Comparison of ENCODE assay signal across 18 cellular contexts in the genomic region with DNA sequence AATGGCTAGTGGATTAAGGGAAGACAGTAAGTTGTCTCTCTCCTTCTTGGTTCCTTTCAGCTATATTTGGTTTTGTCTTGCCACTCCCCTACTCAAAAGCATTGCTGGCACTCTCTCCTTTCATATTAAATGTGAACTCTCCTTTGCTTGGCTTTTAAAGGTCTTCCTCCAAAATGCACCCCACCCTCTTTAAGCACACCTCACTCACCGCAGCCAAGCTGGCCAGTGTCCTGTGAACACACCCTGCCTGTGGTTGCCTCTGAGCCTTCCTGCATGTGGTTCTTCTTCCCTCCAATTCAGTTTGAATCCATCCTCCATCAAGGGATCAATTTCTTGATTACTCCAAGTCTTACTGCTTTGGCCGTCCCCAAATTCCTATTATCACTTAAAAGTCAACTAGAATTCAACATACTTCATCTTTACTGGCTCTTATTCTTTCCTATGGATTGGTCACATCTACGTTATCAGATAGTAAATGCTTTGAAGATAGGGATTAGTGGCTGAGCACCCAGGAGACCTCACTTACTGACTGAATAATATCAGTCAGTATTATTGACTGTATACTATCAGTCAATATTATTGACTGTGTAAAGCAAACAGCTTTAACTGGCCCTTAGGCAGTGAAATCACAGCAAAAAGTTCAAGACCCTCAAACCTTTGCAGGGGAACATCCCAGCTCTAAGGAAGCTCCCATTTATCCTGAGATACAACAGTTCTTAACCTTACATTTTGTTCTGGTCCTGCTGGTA. TPM values are rescaled to one million over a fixed set of nuclear protein-coding genes. Genes with fewer than 3 reads are reported as not detected.
DNase-seq lines count a peak whose midpoint lies in the region; ATAC-seq and TF ChIP-seq lines count a peak whose summit lies in the region.
"Had no signal": no experiment of that assay in that cellular context is flagged by ENCODE, and none has a peak within 500 bp of the region (broad histone marks: within the 10 kb centered on the region; RNA-seq: fewer than 3 reads in every experiment).

No MANE protein-coding gene starts in this region.

- no peak overlapping the region for H3K4me3 Mint-ChIP-seq in naive thymus-derived CD8-positive, alpha-beta T cell
- H3K4me3 Mint-ChIP-seq in type B pancreatic cell: no peak overlapping the region
- no peak overlapping the region for H3K4me3 Mint-ChIP-seq in osteocyte (ENCODE audit: unreplicated experiment)

- no peak for DNase-seq in left ventricle myocardium inferior
- no peak for DNase-seq in Right ventricle myocardium inferior (ENCODE audit: missing footprints)
- no peak for DNase-seq in breast epithelium (ENCODE audit: low spot score in 2 of 2)
- DNase-seq in naive thymus-derived CD8-positive, alpha-beta T cell: no peak
- no peak for DNase-seq in type B pancreatic cell (ENCODE audit: extremely low spot score, unreplicated experiment)
- DNase-seq in NCI-H1694 treated with DMSO at 0.1 percent for 48 hours (lab: John Stamatoyannopoulos, UW): no peak
- DNase-seq in osteocyte (ENCODE audit: extremely low spot score, unreplicated experiment): no peak
- DNase-seq: activated CD4-positive, CD25-positive, alpha-beta regulatory T cell; adrenal gland; cortex of kidney; hippocampal formation; NCI-H187 treated with DMSO at 0.1 percent for 48 hours; NCI-H524 treated with DMSO at 0.1 percent for 48 hours; PC-9; stimulated activated CD4-positive, alpha-beta T cell treated with anti-CD3 and anti-CD28 coated beads, Interleukin-15, amount 100 ng/mL, for 24 hours; thyroid gland had no signal

- H3K36me3 Mint-ChIP-seq in naive thymus-derived CD8-positive, alpha-beta T cell: peaks cover 0 to 41% (median 0%) of the 10 kb centered on the region in 3 donors
- H3K36me3 Mint-ChIP-seq in type B pancreatic cell (peaks cover 4% of the 10 kb centered on the region), osteocyte (ENCODE audit: unreplicated experiment) (no peaks in the 10 kb centered on the region)

- no peak for TF ChIP-seq POLR2A in breast epithelium (IDR thresholded peaks at IDR 0.05)

- peaks cover 87% of the 10 kb centered on the region for H3K4me1 ChIP-seq in left ventricle myocardium inferior
- peaks cover 0 to 36% of the 10 kb centered on the region in 2 donors for H3K4me1 ChIP-seq in breast epithelium

- H3K27ac Mint-ChIP-seq in naive thymus-derived CD8-positive, alpha-beta T cell: peak overlapping the region; percentile 5 to 81 (median 44)
- H3K27ac Mint-ChIP-seq in type B pancreatic cell (peak overlapping the region; percentile 15), osteocyte (ENCODE audit: unreplicated experiment) (no peak overlapping the region)

- H3K9me3 ChIP-seq in left ventricle myocardium inferior (replicated peaks): no peaks in the 10 kb centered on the region
- no peaks in the 10 kb centered on the region for H3K9me3 ChIP-seq in breast epithelium
- H3K9me3 ChIP-seq: adrenal gland, thyroid gland had no signal

- H3K27me3 ChIP-seq in left ventricle myocardium inferior (ENCODE audit: low read depth) (no peaks in the 10 kb centered on the region), breast epithelium (no peaks in the 10 kb centered on the region)
- H3K27me3 ChIP-seq: adrenal gland, thyroid gland had no signal

- ATAC-seq in Right ventricle myocardium inferior: no peak
- no peak for ATAC-seq in naive thymus-derived CD8-positive, alpha-beta T cell
- ATAC-seq in GM18909 (IDR thresholded peaks at IDR 0.05; ENCODE audit: poor library complexity, unreplicated experiment): no peak

- no peaks in the 10 kb centered on the region for H3K27me3 Mint-ChIP-seq in naive thymus-derived CD8-positive, alpha-beta T cell
- H3K27me3 Mint-ChIP-seq in type B pancreatic cell: no peaks in the 10 kb centered on the region
- H3K27me3 Mint-ChIP-seq in osteocyte (ENCODE audit: unreplicated experiment): no peaks in the 10 kb centered on the region

- peaks cover 24 to 74% (median 51%) of the 10 kb centered on the region in 4 donors for H3K4me1 Mint-ChIP-seq in naive thymus-derived CD8-positive, alpha-beta T cell
- peaks cover 16% of the 10 kb centered on the region for H3K4me1 Mint-ChIP-seq in type B pancreatic cell (ENCODE audit: unreplicated experiment)
- peaks cover 40% of the 10 kb centered on the region for H3K4me1 Mint-ChIP-seq in osteocyte (ENCODE audit: unreplicated experiment)

- H3K27ac ChIP-seq in left ventricle myocardium inferior (replicated peaks) (peak overlapping the region; percentile 72), breast epithelium (peak overlapping the region; percentile 75)
- H3K27ac ChIP-seq: adrenal gland, PC-9 had no signal

- H3K4me3 ChIP-seq in left ventricle myocardium inferior (no peak overlapping the region), breast epithelium (no peak overlapping the region)
- H3K4me3 ChIP-seq: adrenal gland, PC-9, thyroid gland had no signal

- TF ChIP-seq CTCF in left ventricle myocardium inferior (IDR thresholded peaks at IDR 0.05; ENCODE audit: borderline replicate concordance) (no peak), breast epithelium (IDR thresholded peaks at IDR 0.05) (no peak), type B pancreatic cell (conservative IDR thresholded peaks at IDR 0.05) (no peak), osteocyte (IDR thresholded peaks at IDR 0.05) (no peak)

- POLR2A ChIA-PET in naive thymus-derived CD8-positive, alpha-beta T cell (lab: Charles Lee): no interaction called here

- H3K36me3 ChIP-seq in left ventricle myocardium inferior: no peaks in the 10 kb centered on the region
- H3K36me3 ChIP-seq in breast epithelium: no peaks in the 10 kb centered on the region
- H3K36me3 ChIP-seq: adrenal gland, thyroid gland had no signal

- H3K9me3 Mint-ChIP-seq in naive thymus-derived CD8-positive, alpha-beta T cell: no peaks in the 10 kb centered on the region
- H3K9me3 Mint-ChIP-seq in type B pancreatic cell (no peaks in the 10 kb centered on the region), osteocyte (ENCODE audit: unreplicated experiment) (no peaks in the 10 kb centered on the region)

- intact Hi-C loops in left ventricle myocardium inferior (cut with micrococcal nuclease) (no loop called here), Right ventricle myocardium inferior (cut with DNase I) (no loop called here), breast epithelium (cut with DNase I; ENCODE audit: low total_unique reads) (loop anchor here (5.0 kb wide), 1 partner anchor 345 kb away; no protein-coding TSS in a partner anchor)

RNA-seq across cellular contexts. Expression of gene SPDEF, which starts 41.6 kb away (rescaled TPM):
- total RNA-seq in left ventricle myocardium inferior (0.11 TPM), Right ventricle myocardium inferior (not detected), breast epithelium (100 to 1,000 TPM in 1 of 3 donors, 10 to 100 TPM in 1, under 1 TPM in 1; 0.48 to 123 (median 89.0) TPM), type B pancreatic cell (ENCODE audit: low replicate concordance) (0.62 and 1.6 TPM in 2 replicates), osteocyte (not detected in 2 replicates)
- not detected for total RNA-seq in naive thymus-derived CD8-positive, alpha-beta T cell
- polyA plus RNA-seq in naive thymus-derived CD8-positive, alpha-beta T cell: not detected
- total RNA-seq: posterior vena cava, thyroid gland had no signal
